12 cellular contexts compared by ENCODE assay signal in genomic region chr7:131895541-131896173, GRCh38.
DNase-seq lines count a peak whose midpoint lies in the region; ATAC-seq, FAIRE-seq and TF ChIP-seq lines count a peak whose summit lies in the region.
"Had no signal": no experiment of that assay in that cellular context is flagged by ENCODE, and none has a peak within 500 bp of the region (broad histone marks: within the 10 kb centered on the region; RNA-seq: fewer than 3 reads in every experiment).

No MANE protein-coding gene starts in this region.

- POLR2A ChIA-PET in AG04450 (lab: Yijun Ruan, JAX): no interaction called here

- peak; percentile 11 for DNase-seq in AG04450 (ENCODE audit: low read depth, low spot score)
- DNase-seq in HS-5 (ENCODE audit: low read depth): peak; percentile 5
- DNase-seq in amniotic stem cell (lab: John Stamatoyannopoulos, UW): peak; percentile 93
- DNase-seq in keratinocyte (ENCODE audit: low read depth, low spot score): peak; percentile 89
- DNase-seq in COLO668 (lab: John Stamatoyannopoulos, UW; ENCODE audit: unreplicated experiment): no peak
- DNase-seq in GM19240 (ENCODE audit: insufficient read length, low spot score): no peak
- DNase-seq: cortex of kidney, left cardiac atrium, Right ventricle myocardium superior had no signal

- no peak overlapping the region for H3K4me3 ChIP-seq in AG04450 (ENCODE audit: low read depth, low read length)
- no peak overlapping the region for H3K4me3 ChIP-seq in keratinocyte (ENCODE audit: control insufficient read depth in 2 of 3, extremely low read depth in 1 of 3, insufficient read depth in 2 of 3, low read depth in 1 of 3, low read length in 3 of 3)

- H3K27ac ChIP-seq in AG04450 (ENCODE audit: low read depth, low read length): no peak overlapping the region
- H3K27ac ChIP-seq in keratinocyte (ENCODE audit: control insufficient read depth, insufficient read depth, low read length): peak overlapping the region; percentile 71

- H2AFZ ChIP-seq in keratinocyte (ENCODE audit: control insufficient read depth, low read length): no peak overlapping the region

- H3K27me3 ChIP-seq in AG04450 (ENCODE audit: control insufficient read depth, insufficient read depth, low read length) (no peaks in the 10 kb centered on the region), keratinocyte (ENCODE audit: control insufficient read depth, extremely low read depth, insufficient read depth, low read length) (no peaks in the 10 kb centered on the region)

- CTCF ChIA-PET in AG04450 (lab: Charles Lee): interaction anchor here (2.6 kb wide), 1 partner anchor 36 kb away, joined by 13 read pairs; no protein-coding TSS in a partner anchor

- H3K79me2 ChIP-seq in keratinocyte (ENCODE audit: control insufficient read depth, insufficient read depth, low read length): no peaks in the 10 kb centered on the region

- FAIRE-seq in keratinocyte (lab: Jason Lieb, UNC): peak; percentile 93
- FAIRE-seq: D721Med had no signal

- dilution Hi-C loops in keratinocyte (cut with MboI; ENCODE audit: extremely low pct_ligation_motif_present, low sequenced_read_pairs): no loop called here

- H3K36me3 ChIP-seq in keratinocyte (ENCODE audit: control insufficient read depth in 2 of 2, extremely low read depth in 1 of 2, insufficient read depth in 2 of 2, low read length in 2 of 2): no peaks in the 10 kb centered on the region

- peaks cover 41% of the 10 kb centered on the region for H3K4me1 ChIP-seq in keratinocyte (ENCODE audit: control insufficient read depth, extremely low read depth, insufficient read depth, low read length)

- H3K9me3 ChIP-seq in AG04450 (ENCODE audit: control insufficient read depth, insufficient read depth, low read length): no peaks in the 10 kb centered on the region
- H3K9me3 ChIP-seq in keratinocyte (ENCODE audit: control insufficient read depth, low read depth, low read length): no peaks in the 10 kb centered on the region

- no peaks in the 10 kb centered on the region for H4K20me1 ChIP-seq in keratinocyte (ENCODE audit: control insufficient read depth, extremely low read depth, insufficient read depth, low read length)

- H3K9ac ChIP-seq in keratinocyte (ENCODE audit: control insufficient read depth, extremely low read depth, insufficient read depth, low read length): no peak overlapping the region

- peak overlapping the region; percentile 35 for H3K4me2 ChIP-seq in keratinocyte (ENCODE audit: control insufficient read depth, extremely low read depth, insufficient read depth, low read depth, low read length)

- TF ChIP-seq CTCF in AG04450 (IDR thresholded peaks at IDR 0.05; ENCODE audit: low read depth, low read length) (no peak), keratinocyte (optimal IDR thresholded peaks at IDR 0.05 in 1 of 3, IDR thresholded peaks at IDR 0.05 in 1 of 3, conservative IDR thresholded peaks at IDR 0.05 in 1 of 3; ENCODE audit: extremely low read depth in 1 of 3, insufficient read depth in 2 of 3, low read length in 3 of 3) (no peak)

- ATAC-seq in GM19324 (IDR thresholded peaks at IDR 0.05; ENCODE audit: low FRiP score, unreplicated experiment) (no peak), HG02571 (IDR thresholded peaks at IDR 0.05; ENCODE audit: unreplicated experiment) (no peak)

- no peaks in the 10 kb centered on the region for H3K9me1 ChIP-seq in keratinocyte (ENCODE audit: control insufficient read depth, extremely low read depth, insufficient read depth, low read length)

Comparison
In these comparisons a context has a peak if more than half of its experiments do, and no peak if none do; other contexts are left out.
1. DNase-seq: peak in AG04450 (single experiment), HS-5 (single experiment), amniotic stem cell (single experiment) and keratinocyte (single experiment); none in COLO668 (single experiment) and GM19240 (single experiment).